8 cellular contexts compared by ENCODE assay signal in the genomic region with DNA sequence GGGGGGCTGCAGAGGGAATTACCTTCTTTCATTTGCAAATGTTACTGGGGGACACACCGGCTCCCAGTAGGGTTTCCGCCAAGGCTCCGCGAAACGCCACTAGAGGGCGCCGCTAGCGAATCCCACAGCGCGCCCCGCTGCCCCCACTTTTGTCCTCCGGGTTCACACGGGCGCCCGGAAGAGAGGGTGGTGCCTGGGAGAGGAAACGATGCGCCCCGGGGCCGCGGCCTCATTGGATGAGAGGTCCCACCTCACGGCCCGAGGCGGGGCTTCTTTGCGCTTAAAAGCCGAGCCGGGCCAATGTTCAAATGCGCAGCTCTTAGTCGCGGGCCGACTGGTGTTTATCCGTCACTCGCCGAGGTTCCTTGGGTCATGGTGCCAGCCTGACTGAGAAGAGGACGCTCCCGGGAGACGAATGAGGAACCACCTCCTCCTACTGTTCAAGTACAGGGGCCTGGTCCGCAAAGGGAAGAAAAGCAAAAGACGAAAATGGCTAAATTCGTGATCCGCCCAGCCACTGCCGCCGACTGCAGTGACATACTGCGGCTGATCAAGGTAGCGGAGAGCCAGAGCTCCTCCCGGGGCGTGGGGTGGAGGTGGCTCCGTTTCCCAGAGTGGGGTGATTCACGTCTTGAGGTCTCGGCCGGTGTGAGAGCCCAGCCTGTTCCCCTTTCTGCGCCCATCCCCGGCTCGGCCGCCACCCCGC. TPM values are rescaled to one million over a fixed set of nuclear protein-coding genes. Genes with fewer than 3 reads are reported as not detected.
DNase-seq lines count a peak whose midpoint lies in the region; ATAC-seq, FAIRE-seq and TF ChIP-seq lines count a peak whose summit lies in the region.

A gene (plus strand): TSS at position 311 of the 706 bp plus-strand sequence. CDS start 179 bp downstream, at position 490.

- TF ChIP-seq POLR2A in H54 (IDR thresholded peaks at IDR 0.05; ENCODE audit: low read depth, low read length): peak; percentile 98

- DNase-seq in H54 (ENCODE audit: insufficient read length, low spot score) (peak; percentile 26), LoVo (ENCODE audit: low spot score) (peak; percentile 91), RWPE2 (ENCODE audit: low spot score) (peak; percentile 94), fibroblast of mammary gland (ENCODE audit: low read depth) (peak; percentile 90), natural killer cell (peak; percentile 89)
- DNase-seq in activated T-helper 2 cell treated with anti-CD3 and anti-CD28 coated beads, Interferon-gamma antibody, Interleukin-2, Interleukin-4, amounts not matched to agents 10 μg/mL and 5 μg/mL and 100 μg/mL, durations not matched to agents 14 hours and 24 hours and 36 hours (ENCODE audit: low spot score): peak; percentile 90
- DNase-seq in stimulated activated naive CD8-positive, alpha-beta T cell treated with anti-CD3 and anti-CD28 coated beads, Interleukin-15, Interleukin-2, amounts not matched to agents 100 U/mL and 50 U/mL, for 24 hours: peak; percentile 94

- peak within 1 kb of the TSS; percentile 95 for H3K9ac ChIP-seq in ES-I3 (ENCODE audit: low read depth, low read length)

- no peaks in the 10 kb centered on the region for H3K27me3 ChIP-seq in RWPE2 (ENCODE audit: insufficient read depth, poor library complexity, severe bottlenecking)

- H3K4me3 ChIP-seq in RWPE2 (ENCODE audit: severe bottlenecking) (peak within 1 kb of the TSS; percentile 61), fibroblast of mammary gland (ENCODE audit: control insufficient read depth, low read depth, low read length) (peak within 1 kb of the TSS; percentile 80)

- H3K36me3 Mint-ChIP-seq in activated T-helper 2 cell treated with anti-CD3 and anti-CD28 coated beads, Interferon-gamma antibody, Interleukin-2, Interleukin-4, amounts not matched to agents 10 μg/mL and 5 μg/mL and 100 μg/mL, durations not matched to agents 14 hours and 24 hours and 36 hours (ENCODE audit: low read depth): peaks cover 29% of the 10 kb centered on the region
- H3K36me3 Mint-ChIP-seq in natural killer cell: no peaks in the 10 kb centered on the region

- H3K4me1 ChIP-seq in ES-I3 (ENCODE audit: insufficient read depth, low read length) (peaks cover 11% of the 10 kb centered on the region), RWPE2 (ENCODE audit: insufficient read depth, poor library complexity, severe bottlenecking) (peaks cover 9% of the 10 kb centered on the region)

- H3K9me3 ChIP-seq in ES-I3 (ENCODE audit: control insufficient read depth, insufficient read depth, low read length) (no peaks in the 10 kb centered on the region), RWPE2 (ENCODE audit: severe bottlenecking) (no peaks in the 10 kb centered on the region)

- no peaks in the 10 kb centered on the region for H3K9me3 Mint-ChIP-seq in activated T-helper 2 cell treated with anti-CD3 and anti-CD28 coated beads, Interferon-gamma antibody, Interleukin-2, Interleukin-4, amounts not matched to agents 10 μg/mL and 5 μg/mL and 100 μg/mL, durations not matched to agents 14 hours and 24 hours and 36 hours
- H3K9me3 Mint-ChIP-seq in natural killer cell: no peaks in the 10 kb centered on the region

- intact Hi-C loops in activated T-helper 2 cell treated with anti-CD3 and anti-CD28 coated beads, Interferon-gamma antibody, Interleukin-2, Interleukin-4, amounts not matched to agents 10 μg/mL and 5 μg/mL and 100 μg/mL, durations not matched to agents 14 hours and 24 hours and 36 hours (cut with micrococcal nuclease): loop anchor here (1.0 to 5.0 kb wide), 5 partner anchors 27 to 369 kb away; a partner anchor contains a TSS
- intact Hi-C loops in natural killer cell (cut with micrococcal nuclease): loop anchor here (1.0 to 10.0 kb wide), 6 partner anchors 27 to 369 kb away; a partner anchor contains a TSS

- ATAC-seq in RWPE2 (ENCODE audit: low read depth) (peak; percentile 71), natural killer cell (peak; percentile 81 to 94 (median 88))
- peak; percentile 88 for ATAC-seq in stimulated activated naive CD8-positive, alpha-beta T cell treated with anti-CD3 and anti-CD28 coated beads, Interleukin-15, Interleukin-2, amounts not matched to agents 100 U/mL and 50 U/mL, for 24 hours

- TF ChIP-seq CTCF in RWPE2 (IDR thresholded peaks at IDR 0.05; ENCODE audit: poor library complexity, severe bottlenecking): peak; percentile 82
- peak; percentile 53 for TF ChIP-seq CTCF in fibroblast of mammary gland (conservative IDR thresholded peaks at IDR 0.05; ENCODE audit: control insufficient read depth, insufficient read depth, low read depth, low read length)
- peak; percentile 68 for TF ChIP-seq CTCF in natural killer cell (IDR thresholded peaks at IDR 0.05)

- peaks cover 31% of the 10 kb centered on the region for H3K4me1 Mint-ChIP-seq in activated T-helper 2 cell treated with anti-CD3 and anti-CD28 coated beads, Interferon-gamma antibody, Interleukin-2, Interleukin-4, amounts not matched to agents 10 μg/mL and 5 μg/mL and 100 μg/mL, durations not matched to agents 14 hours and 24 hours and 36 hours (ENCODE audit: low read depth)
- peaks cover 27 to 36% of the 10 kb centered on the region in 2 donors for H3K4me1 Mint-ChIP-seq in natural killer cell

- H3K27ac ChIP-seq in RWPE2 (ENCODE audit: poor library complexity, severe bottlenecking): peak within 1 kb of the TSS; percentile 86

- FAIRE-seq in H54 (lab: Jason Lieb, UNC): no peak

- peak within 1 kb of the TSS; percentile 96 for H3K27ac Mint-ChIP-seq in activated T-helper 2 cell treated with anti-CD3 and anti-CD28 coated beads, Interferon-gamma antibody, Interleukin-2, Interleukin-4, amounts not matched to agents 10 μg/mL and 5 μg/mL and 100 μg/mL, durations not matched to agents 14 hours and 24 hours and 36 hours
- H3K27ac Mint-ChIP-seq in natural killer cell: peak within 1 kb of the TSS; percentile 93 to 95

- peak within 1 kb of the TSS; percentile 90 for H3K4me3 Mint-ChIP-seq in activated T-helper 2 cell treated with anti-CD3 and anti-CD28 coated beads, Interferon-gamma antibody, Interleukin-2, Interleukin-4, amounts not matched to agents 10 μg/mL and 5 μg/mL and 100 μg/mL, durations not matched to agents 14 hours and 24 hours and 36 hours (ENCODE audit: low read depth)
- H3K4me3 Mint-ChIP-seq in natural killer cell: peak within 1 kb of the TSS; percentile 95

- no peaks in the 10 kb centered on the region for H3K27me3 Mint-ChIP-seq in activated T-helper 2 cell treated with anti-CD3 and anti-CD28 coated beads, Interferon-gamma antibody, Interleukin-2, Interleukin-4, amounts not matched to agents 10 μg/mL and 5 μg/mL and 100 μg/mL, durations not matched to agents 14 hours and 24 hours and 36 hours (ENCODE audit: low read depth)
- no peaks in the 10 kb centered on the region for H3K27me3 Mint-ChIP-seq in natural killer cell (ENCODE audit: low read depth in 2 of 2)

- H3K36me3 ChIP-seq in ES-I3 (ENCODE audit: insufficient read depth, low read length) (peaks cover 3% of the 10 kb centered on the region; the same call in 1 of the 2 replicates), RWPE2 (ENCODE audit: low read depth) (peaks cover 29% of the 10 kb centered on the region)

RNA-seq across cellular contexts. Expression of the gene that starts here (rescaled TPM):
- 76.7 and 78.8 TPM in 2 replicates for total RNA-seq in activated T-helper 2 cell treated with anti-CD3 and anti-CD28 coated beads, Interferon-gamma antibody, Interleukin-2, Interleukin-4, amounts not matched to agents 10 μg/mL and 5 μg/mL and 100 μg/mL, durations not matched to agents 14 hours and 24 hours and 36 hours
- total RNA-seq in natural killer cell: 100 to 1,000 TPM; 276 to 667 (median 524) TPM

Comparison
In these comparisons a context has a peak if more than half of its experiments do, and no peak if none do; other contexts are left out.
1. Peak in every context shown above with its lines: DNase-seq, ATAC-seq, H3K4me3 ChIP-seq and H3K27ac ChIP-seq.
2. DNase-seq: peak in every context shown above with its lines; median percentile 94 in RWPE2; 94 in stimulated activated naive CD8-positive, alpha-beta T cell treated with anti-CD3 and anti-CD28 coated beads, Interleukin-15, Interleukin-2, amounts not matched to agents 100 U/mL and 50 U/mL, for 24 hours; 91 in LoVo; 90 in activated T-helper 2 cell treated with anti-CD3 and anti-CD28 coated beads, Interferon-gamma antibody, Interleukin-2, Interleukin-4, amounts not matched to agents 10 μg/mL and 5 μg/mL and 100 μg/mL, durations not matched to agents 14 hours and 24 hours and 36 hours; 90 in fibroblast of mammary gland; 89 in natural killer cell; 26 in H54.